Comparison of ENCODE assay signal across 10 cellular contexts in genomic region chr2:212249451-212249850, GRCh38.
A peak's percentile ranks its signal among the peaks of the same experiment; 100 is the strongest.
DNase-seq lines count a peak whose midpoint lies in the region; ATAC-seq and TF ChIP-seq lines count a peak whose summit lies in the region.
"Had no signal": no experiment of that assay in that cellular context is flagged by ENCODE, and none has a peak within 500 bp of the region (broad histone marks: within the 10 kb centered on the region; RNA-seq: fewer than 3 reads in every experiment).

No MANE protein-coding gene starts in this region.

- intact Hi-C loops in dorsolateral prefrontal cortex (cut with DNase I) (no loop called here), transverse colon (cut with DNase I; ENCODE audit: low total_unique reads) (no loop called here)

- no peak overlapping the region for H3K4me3 ChIP-seq in dorsolateral prefrontal cortex
- no peak overlapping the region for H3K4me3 ChIP-seq in osteoblast (ENCODE audit: insufficient read depth, low read length)
- H3K4me3 ChIP-seq in transverse colon = no peak overlapping the region

- TF ChIP-seq CTCF in dorsolateral prefrontal cortex (IDR thresholded peaks at IDR 0.05 in 54 of 56, conservative IDR thresholded peaks at IDR 0.05 in 2 of 56; ENCODE audit: low read depth in 1 of 56, partially characterized antibody in 56 of 56) = peak in 47 of 56 donors; percentile 14 to 62 (median 35)
- TF ChIP-seq CTCF in osteoblast (IDR thresholded peaks at IDR 0.05; ENCODE audit: extremely low read depth, low read depth, low read length) = peak; percentile 62
- TF ChIP-seq CTCF in transverse colon (IDR thresholded peaks at IDR 0.05) = no peak

- H3K27ac ChIP-seq in dorsolateral prefrontal cortex (no peak overlapping the region), osteoblast (ENCODE audit: low read depth, low read length) (no peak overlapping the region), transverse colon (no peak overlapping the region)

- H3K4me2 ChIP-seq in osteoblast (ENCODE audit: insufficient read depth, low read length) = no peak overlapping the region

- no peak for TF ChIP-seq EP300 in transverse colon (IDR thresholded peaks at IDR 0.05; ENCODE audit: low read depth)

- DNase-seq in DMS 273 (lab: John Stamatoyannopoulos, UW; ENCODE audit: unreplicated experiment) = peak; percentile 20
- no peak for DNase-seq in DMS 273 treated with DMSO at 0.1 percent for 48 hours (lab: John Stamatoyannopoulos, UW)
- peak; percentile 12 for DNase-seq in M059J (ENCODE audit: low read depth)
- DNase-seq in dorsolateral prefrontal cortex = no peak
- no peak for DNase-seq in osteoblast (ENCODE audit: insufficient read length, low spot score, missing footprints)
- no peak for DNase-seq in transverse colon
- DNase-seq in effector CD4-positive, alpha-beta T cell = no peak
- DNase-seq: 8988T, NCI-H187 treated with DMSO at 0.1 percent for 48 hours had no signal

- no peaks in the 10 kb centered on the region for H3K36me3 ChIP-seq in osteoblast (ENCODE audit: insufficient read depth, low read length)
- H3K36me3 ChIP-seq in transverse colon = no peaks in the 10 kb centered on the region

- TF ChIP-seq POLR2A in transverse colon (IDR thresholded peaks at IDR 0.05) = no peak

- no peaks in the 10 kb centered on the region for H3K9me3 ChIP-seq in osteoblast (ENCODE audit: low read depth, low read length)
- no peaks in the 10 kb centered on the region for H3K9me3 ChIP-seq in transverse colon

- H3K27me3 ChIP-seq in dorsolateral prefrontal cortex (no peaks in the 10 kb centered on the region), osteoblast (ENCODE audit: insufficient read depth, low read length) (no peaks in the 10 kb centered on the region), transverse colon (no peaks in the 10 kb centered on the region)

- no peak for ATAC-seq in GM21390 (IDR thresholded peaks at IDR 0.05; ENCODE audit: unreplicated experiment)

- 33 to 59% methylated on average over 2 of the region's 2 CpGs for WGBS in transverse colon (ENCODE audit: low coverage in 1 of 2), 2 donors

- no peaks in the 10 kb centered on the region for H4K20me1 ChIP-seq in osteoblast (ENCODE audit: insufficient read depth, low read length)

- in situ Hi-C loops in transverse colon (cut with MboI; ENCODE audit: low pct_ligation_motif_present in 1 of 4, low pct_unique_long_range_greater_than_20kb in 1 of 4, low sequenced_read_pairs in 3 of 4) = no loop called here

- peak overlapping the region; percentile 15 for H2AFZ ChIP-seq in osteoblast (ENCODE audit: low read length)

- H3K79me2 ChIP-seq in osteoblast (ENCODE audit: insufficient read depth, low read length) = no peaks in the 10 kb centered on the region

- H3K4me1 ChIP-seq in osteoblast (ENCODE audit: insufficient read depth, low read length) = no peaks in the 10 kb centered on the region
- H3K4me1 ChIP-seq in transverse colon = no peaks in the 10 kb centered on the region

Comparison
In these comparisons a context has a peak if more than half of its experiments do, and no peak if none do; other contexts are left out.
1. DNase-seq: peak in DMS 273 (single experiment) and M059J (single experiment); none in DMS 273 treated with DMSO at 0.1 percent for 48 hours (single experiment), dorsolateral prefrontal cortex (0 of 10), osteoblast (single experiment), transverse colon (single experiment) and effector CD4-positive, alpha-beta T cell (single experiment).
2. CTCF ChIP-seq: peak in dorsolateral prefrontal cortex (47 of 56) and osteoblast (single experiment); none in transverse colon (0 of 5).